Comparison of ENCODE assay signal across 20 cellular contexts in genomic region chr22:33652596-33652995, GRCh38.
DNase-seq lines count a peak whose midpoint lies in the region; ATAC-seq lines count a peak whose summit lies in the region.
"Had no signal": no experiment of that assay in that cellular context is flagged by ENCODE, and none has a peak within 500 bp of the region (broad histone marks: within the 10 kb centered on the region; RNA-seq: fewer than 3 reads in every experiment).

No MANE protein-coding gene starts in this region.

- H3K4me3 ChIP-seq in mesodermal cell (ENCODE audit: extremely low read depth, insufficient read depth, low read length, poor library complexity, severe bottlenecking), result no peak overlapping the region
- H3K4me3 ChIP-seq: coronary artery, GM12878, uterus had no signal

- H3K4me1 ChIP-seq in mesodermal cell (ENCODE audit: control insufficient read depth, insufficient read depth, low read length, poor library complexity, severe bottlenecking), result peaks cover 16% of the 10 kb centered on the region

- H3K4me3 Mint-ChIP-seq in stimulated activated effector memory CD8-positive, alpha-beta T cell treated with anti-CD3 and anti-CD28 coated beads, Interleukin-12 subunit alpha, Interleukin-12 subunit beta, amount 100 ng/mL, for 72 hours, result no peak overlapping the region
- H3K4me3 Mint-ChIP-seq: activated CD4-positive, alpha-beta memory T cell treated with anti-CD3 and anti-CD28 coated beads, Interleukin-2, amount 10 ng/mL, durations not matched to agents 7 days and 5 days; activated naive CD8-positive, alpha-beta T cell treated with anti-CD3 and anti-CD28 coated beads, Interleukin-2, amount 50 U/mL, for 24 hours; CD4-positive, alpha-beta memory T cell had no signal

- H3K27ac ChIP-seq in epithelial cell of prostate (no peak overlapping the region), mesodermal cell (ENCODE audit: low read depth, low read length, severe bottlenecking) (peak overlapping the region; percentile 72)
- H3K27ac ChIP-seq: coronary artery, uterus had no signal

- DNase-seq in COLO829 (ENCODE audit: low spot score) (peak; percentile 35), M059J (ENCODE audit: low read depth) (peak; percentile 43), epithelial cell of prostate (ENCODE audit: low read depth, low spot score) (peak; percentile 6), AG20443 (ENCODE audit: low spot score) (no peak)
- DNase-seq in stimulated activated effector memory CD8-positive, alpha-beta T cell treated with anti-CD3 and anti-CD28 coated beads, Interleukin-12 subunit alpha, Interleukin-12 subunit beta, amount 100 ng/mL, for 72 hours (ENCODE audit: low spot score in 2 of 2), result no peak
- DNase-seq: activated CD4-positive, alpha-beta memory T cell treated with anti-CD3 and anti-CD28 coated beads, Interleukin-2, amount 10 ng/mL, durations not matched to agents 7 days and 5 days; activated effector memory CD4-positive, alpha-beta T cell treated with anti-CD3 and anti-CD28 coated beads, Interleukin-2, amount 50 U/mL, for 16 hours; activated naive CD8-positive, alpha-beta T cell treated with anti-CD3 and anti-CD28 coated beads, Interleukin-2, amount 50 U/mL, for 24 hours; CD4-positive, alpha-beta memory T cell; NCI-H510A treated with DMSO at 0.1 percent for 48 hours; RPMI8226; SK-N-SH; stimulated activated CD4-positive, alpha-beta T cell treated with anti-CD3 and anti-CD28 coated beads, Interleukin-1b, Interleukin-23, amount 100 ng/mL, for 48 hours; uterus had no signal

- H3K27ac Mint-ChIP-seq in stimulated activated effector memory CD8-positive, alpha-beta T cell treated with anti-CD3 and anti-CD28 coated beads, Interleukin-12 subunit alpha, Interleukin-12 subunit beta, amount 100 ng/mL, for 72 hours, result no peak overlapping the region
- H3K27ac Mint-ChIP-seq: activated CD4-positive, alpha-beta memory T cell treated with anti-CD3 and anti-CD28 coated beads, Interleukin-2, amount 10 ng/mL, durations not matched to agents 7 days and 5 days; activated naive CD8-positive, alpha-beta T cell treated with anti-CD3 and anti-CD28 coated beads, Interleukin-2, amount 50 U/mL, for 24 hours; CD4-positive, alpha-beta memory T cell; progenitor cell of endocrine pancreas had no signal

- no peaks in the 10 kb centered on the region for H3K36me3 Mint-ChIP-seq in stimulated activated effector memory CD8-positive, alpha-beta T cell treated with anti-CD3 and anti-CD28 coated beads, Interleukin-12 subunit alpha, Interleukin-12 subunit beta, amount 100 ng/mL, for 72 hours
- H3K36me3 Mint-ChIP-seq: CD4-positive, alpha-beta memory T cell had no signal

- peaks cover 16% of the 10 kb centered on the region for H3K9me3 Mint-ChIP-seq in stimulated activated effector memory CD8-positive, alpha-beta T cell treated with anti-CD3 and anti-CD28 coated beads, Interleukin-12 subunit alpha, Interleukin-12 subunit beta, amount 100 ng/mL, for 72 hours

- peaks cover 41% of the 10 kb centered on the region for H3K36me3 ChIP-seq in mesodermal cell (ENCODE audit: control insufficient read depth, insufficient read depth, low read length)
- H3K36me3 ChIP-seq: uterus had no signal

- ATAC-seq in HG03439 (IDR thresholded peaks at IDR 0.05; ENCODE audit: unreplicated experiment) (no peak), GM21360 (IDR thresholded peaks at IDR 0.05; ENCODE audit: unreplicated experiment) (no peak)
- no peak for ATAC-seq in stimulated activated effector memory CD8-positive, alpha-beta T cell treated with anti-CD3 and anti-CD28 coated beads, Interleukin-12 subunit alpha, Interleukin-12 subunit beta, amount 100 ng/mL, for 72 hours
- ATAC-seq: activated naive CD8-positive, alpha-beta T cell treated with anti-CD3 and anti-CD28 coated beads, Interleukin-2, amount 50 U/mL, for 24 hours; GM12878 had no signal

- 48 to 57% methylated on average over 4 to 5 of the region's 5 CpGs for WGBS in mesodermal cell (ENCODE audit: insufficient coverage in 2 of 2), 2 experiments

- no peaks in the 10 kb centered on the region for H3K4me1 Mint-ChIP-seq in stimulated activated effector memory CD8-positive, alpha-beta T cell treated with anti-CD3 and anti-CD28 coated beads, Interleukin-12 subunit alpha, Interleukin-12 subunit beta, amount 100 ng/mL, for 72 hours
- H3K4me1 Mint-ChIP-seq: activated CD4-positive, alpha-beta memory T cell treated with anti-CD3 and anti-CD28 coated beads, Interleukin-2, amount 10 ng/mL, durations not matched to agents 7 days and 5 days; activated naive CD8-positive, alpha-beta T cell treated with anti-CD3 and anti-CD28 coated beads, Interleukin-2, amount 50 U/mL, for 24 hours; CD4-positive, alpha-beta memory T cell had no signal

- H3K9me3 ChIP-seq in mesodermal cell (ENCODE audit: control insufficient read depth, low read length), result peaks cover 16% of the 10 kb centered on the region
- H3K9me3 ChIP-seq: SK-N-SH, uterus had no signal

Comparison
In these comparisons a context has a peak if more than half of its experiments do, and no peak if none do; other contexts are left out.
1. DNase-seq: peak in COLO829 (single experiment), M059J (single experiment) and epithelial cell of prostate (single experiment); none in AG20443 (single experiment) and stimulated activated effector memory CD8-positive, alpha-beta T cell treated with anti-CD3 and anti-CD28 coated beads, Interleukin-12 subunit alpha, Interleukin-12 subunit beta, amount 100 ng/mL, for 72 hours (0 of 2).